ENCODE assay signal across 35 cellular contexts in the genomic region with DNA sequence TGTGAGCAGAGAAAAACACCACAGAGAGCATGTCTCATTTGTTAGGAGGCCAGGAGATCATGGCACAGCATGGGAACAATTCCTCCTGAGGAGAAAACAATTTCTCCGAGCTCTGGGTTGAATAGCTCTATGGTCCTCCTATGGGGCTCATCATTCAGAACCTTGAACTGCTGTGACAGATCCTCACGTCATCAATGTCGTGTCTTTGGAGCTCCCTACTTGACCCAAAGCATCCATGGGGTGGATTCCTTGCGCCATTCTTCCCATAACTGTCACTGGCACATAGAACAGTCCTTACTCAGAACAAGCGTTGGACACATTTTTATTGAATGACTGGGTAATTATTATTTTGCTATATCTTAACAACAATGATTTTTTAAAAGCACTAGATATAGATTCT.
"Had no signal": no experiment of that assay in that cellular context is flagged by ENCODE, and none has a peak within 500 bp of the region (broad histone marks: within the 10 kb centered on the region; RNA-seq: fewer than 3 reads in every experiment).

No MANE protein-coding gene starts in this region.

- H3K27me3 ChIP-seq: MG63 had no signal

- H3K36me3 ChIP-seq: MG63 had no signal

- DNase-seq: Karpas-422, Kasumi-1, MG63, MM.1S, MV-4-11, NCI-H1048, NCI-H1092, NCI-H1092 treated with DMSO at 0.1 percent for 48 hours, NCI-H1105, NCI-H1417, NCI-H1417 treated with DMSO at 0.1 percent for 48 hours, NCI-H1436, NCI-H1436 treated with DMSO at 0.1 percent for 48 hours, NCI-H146, NCI-H1694, NCI-H1694 treated with DMSO at 0.1 percent for 48 hours, NCI-H187, NCI-H187 treated with DMSO at 0.1 percent for 48 hours, NCI-H1930, NCI-H2029, NCI-H2029 treated with DMSO at 0.1 percent for 48 hours, NCI-H2081, NCI-H2081 treated with DMSO at 0.1 percent for 48 hours, NCI-H2107, NCI-H2171, NCI-H2171 treated with DMSO at 0.1 percent for 48 hours, NCI-H2227 treated with DMSO at 0.1 percent for 48 hours, NCI-H226, NCI-H345, NCI-H446, NCI-H446 treated with DMSO at 0.1 percent for 48 hours, NCI-H510A, NCI-H510A treated with DMSO at 0.1 percent for 48 hours, NCI-H524, NCI-H524 treated with DMSO at 0.1 percent for 48 hours had no signal

- H3K4me3 ChIP-seq: MG63 had no signal

- H3K9me3 ChIP-seq: MG63 had no signal
